Comparison of ENCODE assay signal across 19 cellular contexts in genomic region chr9:109250771-109251079, GRCh38.
DNase-seq lines count a peak whose midpoint lies in the region; FAIRE-seq and TF ChIP-seq lines count a peak whose summit lies in the region.
"Had no signal": no experiment of that assay in that cellular context is flagged by ENCODE, and none has a peak within 500 bp of the region (broad histone marks: within the 10 kb centered on the region; RNA-seq: fewer than 3 reads in every experiment).

No MANE protein-coding gene starts in this region.

- H3K23ac ChIP-seq in neuronal stem cell (ENCODE audit: low read depth, low read length, poor library complexity), result no peak overlapping the region

- TF ChIP-seq CTCF in 22Rv1 (IDR thresholded peaks at IDR 0.05), result no peak
- TF ChIP-seq CTCF in RWPE1 (conservative IDR thresholded peaks at IDR 0.05; ENCODE audit: low read depth), result no peak
- no peak for TF ChIP-seq CTCF in endothelial cell of umbilical vein (IDR thresholded peaks at IDR 0.05; ENCODE audit: extremely low read depth in 1 of 2, insufficient read depth in 1 of 2, low read depth in 1 of 2, low read length in 2 of 2)
- TF ChIP-seq CTCF in osteocyte (IDR thresholded peaks at IDR 0.05), result no peak

- H3K4me3 ChIP-seq in endothelial cell of umbilical vein (replicated peaks in 1 of 3; ENCODE audit: insufficient read depth in 1 of 3, low read depth in 1 of 3, low read length in 3 of 3) (no peak overlapping the region), neuronal stem cell (ENCODE audit: low read length in 2 of 2) (no peak overlapping the region)
- H3K4me3 ChIP-seq: BLaER1 treated with 17β-estradiol and CSF1 and Interleukin-3, amounts not matched to agents 10 nM and 100 nM; spleen; vagina had no signal

- no peak overlapping the region for H2BK120ac ChIP-seq in neuronal stem cell (ENCODE audit: low read depth, low read length)

- H3K27ac Mint-ChIP-seq in osteocyte (ENCODE audit: unreplicated experiment), result peak overlapping the region; percentile 97
- H3K27ac Mint-ChIP-seq: activated naive CD8-positive, alpha-beta T cell treated with anti-CD3 and anti-CD28 coated beads, Interleukin-2, amount 50 U/mL, for 24 hours; IgD-negative memory B cell; mesothelial cell of epicardium had no signal

- no peaks in the 10 kb centered on the region for H3K27me3 Mint-ChIP-seq in osteocyte (ENCODE audit: unreplicated experiment)
- H3K27me3 Mint-ChIP-seq: IgD-negative memory B cell had no signal

- no peak overlapping the region for H2BK5ac ChIP-seq in neuronal stem cell (ENCODE audit: low read length)

- dilution Hi-C loops in endothelial cell of umbilical vein (cut with MboI; ENCODE audit: extremely low pct_ligation_motif_present, low sequenced_read_pairs), result no loop called here

- POLR2A ChIA-PET in RWPE1 (lab: Yijun Ruan, JAX; ENCODE audit: low non-redundant PET) (no interaction called here), endothelial cell of umbilical vein (lab: Charles Lee) (no interaction called here)

- H3K27me3 ChIP-seq in endothelial cell of umbilical vein (ENCODE audit: control insufficient read depth in 2 of 2, insufficient read depth in 2 of 2, low read length in 2 of 2) (no peaks in the 10 kb centered on the region), neuronal stem cell (ENCODE audit: control insufficient read depth in 3 of 3, insufficient read depth in 3 of 3, low read depth in 1 of 3, low read length in 3 of 3) (no peaks in the 10 kb centered on the region)
- H3K27me3 ChIP-seq: vagina had no signal

- no peak for FAIRE-seq in endothelial cell of umbilical vein (lab: Jason Lieb, UNC)
- FAIRE-seq: GM18507 had no signal

- peak overlapping the region; percentile 76 for H2AFZ ChIP-seq in endothelial cell of umbilical vein (ENCODE audit: low read depth, low read length)
- H2AFZ ChIP-seq in neuronal stem cell (ENCODE audit: low read length), result no peak overlapping the region

- no peak overlapping the region for H2BK12ac ChIP-seq in neuronal stem cell (ENCODE audit: low read length)

- H3K4me1 ChIP-seq in endothelial cell of umbilical vein (ENCODE audit: control insufficient read depth, extremely low read depth, insufficient read depth, low read length), result peaks cover 14% of the 10 kb centered on the region
- no peaks in the 10 kb centered on the region for H3K4me1 ChIP-seq in neuronal stem cell (ENCODE audit: control insufficient read depth in 2 of 2, insufficient read depth in 1 of 2, low read depth in 1 of 2, low read length in 2 of 2)
- H3K4me1 ChIP-seq: spleen, vagina had no signal

- no peaks in the 10 kb centered on the region for H3K79me1 ChIP-seq in neuronal stem cell (ENCODE audit: low read depth, low read length)

- H3K4ac ChIP-seq in neuronal stem cell (ENCODE audit: low read length), result no peak overlapping the region

- no peak overlapping the region for H3K4me3 Mint-ChIP-seq in osteocyte (ENCODE audit: unreplicated experiment)
- H3K4me3 Mint-ChIP-seq: activated naive CD8-positive, alpha-beta T cell treated with anti-CD3 and anti-CD28 coated beads, Interleukin-2, amount 50 U/mL, for 24 hours; IgD-negative memory B cell; mesothelial cell of epicardium had no signal

- H3K9me3 ChIP-seq in endothelial cell of umbilical vein (replicated peaks; ENCODE audit: control insufficient read depth, insufficient read depth, low read length) (no peaks in the 10 kb centered on the region), neuronal stem cell (replicated peaks in 1 of 2; ENCODE audit: control insufficient read depth in 2 of 2, insufficient read depth in 1 of 2, low read depth in 1 of 2, low read length in 2 of 2) (no peaks in the 10 kb centered on the region)
- H3K9me3 ChIP-seq: BLaER1 treated with 17β-estradiol and CSF1 and Interleukin-3, amounts not matched to agents 10 nM and 100 nM; spleen; vagina had no signal

- H4K20me1 ChIP-seq in endothelial cell of umbilical vein (replicated peaks; ENCODE audit: control insufficient read depth, extremely low read depth, insufficient read depth, low read length), result no peaks in the 10 kb centered on the region
- H4K20me1 ChIP-seq: BLaER1 treated with 17β-estradiol and CSF1 and Interleukin-3, amounts not matched to agents 10 nM and 100 nM had no signal

- no peaks in the 10 kb centered on the region for H3K9me1 ChIP-seq in endothelial cell of umbilical vein (replicated peaks; ENCODE audit: control insufficient read depth, extremely low read depth, insufficient read depth, low read length)

- H3K36me3 Mint-ChIP-seq in osteocyte (ENCODE audit: unreplicated experiment), result peaks cover 6% of the 10 kb centered on the region
- H3K36me3 Mint-ChIP-seq: IgD-negative memory B cell had no signal

- no peak overlapping the region for H3K14ac ChIP-seq in neuronal stem cell (ENCODE audit: low read length)

- H3K36me3 ChIP-seq in endothelial cell of umbilical vein (ENCODE audit: control insufficient read depth in 2 of 2, extremely low read depth in 1 of 2, insufficient read depth in 2 of 2, low read length in 2 of 2) (no peaks in the 10 kb centered on the region), neuronal stem cell (replicated peaks in 1 of 2; ENCODE audit: control insufficient read depth in 2 of 2, insufficient read depth in 2 of 2, low read length in 2 of 2) (no peaks in the 10 kb centered on the region)
- H3K36me3 ChIP-seq: BLaER1 treated with 17β-estradiol and CSF1 and Interleukin-3, amounts not matched to agents 10 nM and 100 nM; spleen; vagina had no signal

- no peak for TF ChIP-seq POLR2A in endothelial cell of umbilical vein (IDR thresholded peaks at IDR 0.05; ENCODE audit: low read depth, low read length)

- H3K9me3 Mint-ChIP-seq in osteocyte (ENCODE audit: unreplicated experiment), result no peaks in the 10 kb centered on the region
- H3K9me3 Mint-ChIP-seq: activated naive CD8-positive, alpha-beta T cell treated with anti-CD3 and anti-CD28 coated beads, Interleukin-2, amount 50 U/mL, for 24 hours; IgD-negative memory B cell; mesothelial cell of epicardium had no signal

- no peak overlapping the region for H3K18ac ChIP-seq in neuronal stem cell (ENCODE audit: low read length)

- DNase-seq in RWPE1 (ENCODE audit: low spot score) (no peak), endothelial cell of umbilical vein (ENCODE audit: low read depth, low spot score) (no peak), osteocyte (ENCODE audit: extremely low spot score, unreplicated experiment) (no peak), SHP77 treated with DMSO at 0.1 percent for 48 hours (lab: John Stamatoyannopoulos, UW) (no peak), SK-N-DZ (ENCODE audit: low spot score) (no peak), hippocampal formation (lab: John Stamatoyannopoulos, UW) (no peak), neuronal stem cell (ENCODE audit: low spot score) (no peak)
- DNase-seq: activated CD4-positive, alpha-beta T cell treated with anti-CD3 and anti-CD28 coated beads, Interleukin-2, amount 50 U/mL, for 4 hours; activated CD8-positive, alpha-beta memory T cell treated with anti-CD3 and anti-CD28 coated beads, Interleukin-2, amount 50 U/mL, for 48 hours; activated effector memory CD4-positive, alpha-beta T cell treated with Interleukin-2 at 50 U/mL for 16 hours; activated naive CD8-positive, alpha-beta T cell treated with anti-CD3 and anti-CD28 coated beads, Interleukin-2, amount 50 U/mL, for 24 hours; spleen had no signal

- no peak overlapping the region for H2AK5ac ChIP-seq in neuronal stem cell (ENCODE audit: low read depth, low read length)

- H2BK15ac ChIP-seq in neuronal stem cell (ENCODE audit: low read length), result no peak overlapping the region

- BruUV-seq in endothelial cell of umbilical vein (replicated peaks; lab: Mats Ljungman, UMichigan), result no TSS peak

- H3K4me1 Mint-ChIP-seq in osteocyte (ENCODE audit: unreplicated experiment), result peaks cover 76% of the 10 kb centered on the region
- H3K4me1 Mint-ChIP-seq: activated naive CD8-positive, alpha-beta T cell treated with anti-CD3 and anti-CD28 coated beads, Interleukin-2, amount 50 U/mL, for 24 hours; IgD-negative memory B cell; mesothelial cell of epicardium had no signal

- WGBS in neuronal stem cell (ENCODE audit: extremely low coverage in 2 of 2, insufficient read length in 2 of 2, insufficient replicate concordance in 1 of 2), 2 donors, result no CpG with 5 or more reads among the region's 3 CpGs

- H3K9ac ChIP-seq in endothelial cell of umbilical vein (replicated peaks; ENCODE audit: extremely low read depth, insufficient read depth, low read length), result peak overlapping the region; percentile 53
- no peak overlapping the region for H3K9ac ChIP-seq in neuronal stem cell (ENCODE audit: low read depth, low read length, poor library complexity)
- H3K9ac ChIP-seq: BLaER1 treated with 17β-estradiol and CSF1 and Interleukin-3, amounts not matched to agents 10 nM and 100 nM had no signal

- H4K8ac ChIP-seq in neuronal stem cell (ENCODE audit: low read depth, low read length), result no peak overlapping the region

- peak overlapping the region; percentile 18 for H3K4me2 ChIP-seq in endothelial cell of umbilical vein (ENCODE audit: insufficient read depth, low read length)
- H3K4me2 ChIP-seq in neuronal stem cell (ENCODE audit: insufficient read depth, low read length, poor library complexity, severe bottlenecking), result no peak overlapping the region

- intact Hi-C loops in endothelial cell of umbilical vein (cut with micrococcal nuclease), result loop anchor here (5.0 kb wide), 1 partner anchor 68 kb away; no protein-coding TSS in a partner anchor

- no peak overlapping the region for H4K91ac ChIP-seq in neuronal stem cell (ENCODE audit: low read depth, low read length, poor library complexity)

- CTCF ChIA-PET in RWPE1 (lab: Yijun Ruan, JAX), result interaction anchor here (2.4 kb wide), 1 partner anchor 95 kb away, joined by 6 read pairs; no protein-coding TSS in a partner anchor
- CTCF ChIA-PET in endothelial cell of umbilical vein (lab: Charles Lee), result interaction anchor here (0.6 to 1.2 kb wide), 4 partner anchors 17 to 299 kb away, joined by 3 to 5 read pairs (median 4); no protein-coding TSS in a partner anchor

- H3K79me2 ChIP-seq in endothelial cell of umbilical vein (ENCODE audit: control insufficient read depth, insufficient read depth, low read length), result no peaks in the 10 kb centered on the region

- H3K27ac ChIP-seq in 22Rv1 (peak overlapping the region; percentile 84), RWPE1 (peak overlapping the region; percentile 54), endothelial cell of umbilical vein (ENCODE audit: insufficient read depth, low read depth, low read length) (peak overlapping the region; percentile 14), neuronal stem cell (replicated peaks; ENCODE audit: low read length) (no peak overlapping the region)
- H3K27ac ChIP-seq: HL-60, spleen, vagina had no signal

TF ChIP-seq in endothelial cell of umbilical vein, 7 proteins besides CTCF, POLR2A, EP300 and RAD21 (continues in another document):
- TF ChIP-seq MYC (IDR thresholded peaks at IDR 0.05; ENCODE audit: low read depth, low read length), result no peak
- no peak for TF ChIP-seq MAX (IDR thresholded peaks at IDR 0.05; ENCODE audit: insufficient read depth, insufficient read length)
- TF ChIP-seq EZH2 (IDR thresholded peaks at IDR 0.05; ENCODE audit: borderline replicate concordance, low read depth, low read length, severe bottlenecking), result no peak
- no peak for TF ChIP-seq FOS (IDR thresholded peaks at IDR 0.05; ENCODE audit: borderline replicate concordance, insufficient read depth, low read length)
